10 cellular contexts compared by ENCODE assay signal in the genomic region with DNA sequence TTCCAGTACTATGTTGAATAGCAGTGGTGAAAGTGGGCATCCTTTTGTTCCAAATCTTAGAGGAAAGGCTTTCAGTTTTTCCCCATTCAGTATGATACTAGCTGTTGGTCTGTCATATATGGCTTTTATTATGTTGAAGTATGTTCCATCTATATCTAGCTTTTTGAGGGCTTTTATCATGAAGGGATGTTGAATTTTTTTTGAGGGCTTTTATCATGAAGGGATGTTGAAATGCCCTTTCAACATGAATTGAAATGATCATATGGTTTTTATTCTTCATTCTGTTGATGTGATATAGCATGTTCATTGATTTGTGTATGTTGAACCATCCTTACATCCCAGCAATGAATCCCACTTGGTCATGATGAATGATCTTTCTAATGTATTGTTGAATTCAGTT.
"Had no signal": no experiment of that assay in that cellular context is flagged by ENCODE, and none has a peak within 500 bp of the region (broad histone marks: within the 10 kb centered on the region; RNA-seq: fewer than 3 reads in every experiment).

No MANE protein-coding gene starts in this region.

- H2AFZ ChIP-seq: GM23248 had no signal

- DNase-seq: GM23248, GOT3, H7, IMR-90, Karpas-422, KBM-7 had no signal

- H3K9ac ChIP-seq: GM23248, KMS-11 had no signal

- H3K4me2 ChIP-seq: KMS-11 had no signal

- H3K4me1 ChIP-seq: HAP-1 had no signal

- H3K9me3 ChIP-seq: HAP-1 had no signal

- ATAC-seq: HCT116 had no signal

- H3K4me3 ChIP-seq: GM23248, HAP-1 had no signal

- H3K27ac ChIP-seq: GM23248, KMS-11 had no signal

- FAIRE-seq: HTR-8/SVneo had no signal
